ENCODE assay signal across 1 cellular context in genomic region chr17:6573982-6574688, GRCh38.
TF ChIP-seq lines count a peak whose summit lies in the region.

No MANE protein-coding gene starts in this region.

TF ChIP-seq in WTC11, 78 proteins besides CTCF, POLR2A, EP300 and RAD21 (continued from another document):
- TF ChIP-seq CDX4 (CRISPR knock-in tag; IDR thresholded peaks at IDR 0.05; ENCODE audit: borderline replicate concordance) (no peak), SP1 (CRISPR knock-in tag; conservative IDR thresholded peaks at IDR 0.05) (no peak), ZNF317 (CRISPR knock-in tag; IDR thresholded peaks at IDR 0.05; ENCODE audit: borderline replicate concordance, low read depth) (no peak), USF2 (CRISPR knock-in tag; IDR thresholded peaks at IDR 0.05) (no peak), HMGXB4 (CRISPR knock-in tag; IDR thresholded peaks at IDR 0.05) (no peak), NFATC4 (CRISPR knock-in tag; IDR thresholded peaks at IDR 0.05) (no peak)
TF ChIP-seq in WTC11: peak in this region for 0.
